In the genomic region with DNA sequence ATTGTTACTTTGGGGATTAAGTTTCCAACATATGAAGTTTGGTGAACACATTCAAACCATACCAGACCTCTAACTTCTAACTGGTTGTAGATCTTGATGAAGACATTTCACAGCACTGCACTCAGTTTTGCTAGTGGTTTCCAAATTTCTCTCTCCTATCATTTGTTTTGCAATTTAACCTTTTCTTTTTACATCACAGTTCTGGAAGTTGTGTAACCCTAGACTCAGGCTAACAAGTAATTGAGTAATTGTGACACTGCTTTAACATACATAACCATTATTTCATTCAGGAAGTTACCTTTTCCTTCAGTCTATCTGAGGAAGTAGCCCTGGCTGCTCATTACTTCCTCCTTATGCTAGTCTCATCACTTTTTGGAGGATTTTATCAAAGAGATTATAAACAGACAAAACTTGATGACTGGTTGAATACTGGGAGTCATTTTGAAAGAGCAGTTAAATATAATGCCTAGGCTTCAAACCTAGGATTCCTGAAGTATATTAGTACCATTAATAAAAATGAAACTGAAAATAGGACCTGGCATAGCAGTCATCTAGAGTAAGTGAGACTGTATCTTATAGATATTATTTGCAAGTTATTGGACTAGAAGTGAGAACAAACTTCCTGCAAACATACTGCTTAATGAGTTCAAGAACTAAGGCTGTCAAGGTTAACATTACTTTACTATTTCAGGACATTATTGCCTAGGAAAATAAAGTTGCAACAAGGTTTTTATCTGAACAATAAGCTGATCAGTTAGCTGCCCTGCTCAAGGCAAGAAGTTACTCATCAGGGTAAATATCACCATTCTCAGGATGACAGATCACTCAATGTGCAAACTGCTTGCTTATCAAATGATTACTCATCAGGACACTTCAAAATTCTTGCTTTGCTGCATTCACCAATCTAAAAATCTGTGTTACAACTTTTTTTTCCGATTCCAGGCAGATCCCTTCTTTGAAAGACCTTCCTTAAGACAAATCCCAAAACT, we compare ENCODE assay signal across 10 cellular contexts. TPM values are rescaled to one million over a fixed set of nuclear protein-coding genes. Genes with fewer than 3 reads are reported as not detected.
DNase-seq lines count a peak whose midpoint lies in the region; ATAC-seq, FAIRE-seq and TF ChIP-seq lines count a peak whose summit lies in the region.
"Had no signal": no experiment of that assay in that cellular context is flagged by ENCODE, and none has a peak within 500 bp of the region (broad histone marks: within the 10 kb centered on the region; RNA-seq: fewer than 3 reads in every experiment).

No MANE protein-coding gene starts in this region.

- H3K4me1 Mint-ChIP-seq in astrocyte (ENCODE audit: low read depth, unreplicated experiment): peaks cover 10% of the 10 kb centered on the region

- intact Hi-C loops in mucosa of descending colon (cut with DNase I, micrococcal nuclease): no loop called here

- H3K9me3 Mint-ChIP-seq in astrocyte (ENCODE audit: unreplicated experiment): no peaks in the 10 kb centered on the region

- H3K36me3 ChIP-seq in astrocyte (ENCODE audit: insufficient read depth, low read length) (no peaks in the 10 kb centered on the region), mucosa of descending colon (ENCODE audit: low read depth) (no peaks in the 10 kb centered on the region)
- H3K36me3 ChIP-seq: gastroesophageal sphincter had no signal

- no peaks in the 10 kb centered on the region for H4K20me1 ChIP-seq in astrocyte (ENCODE audit: insufficient read depth, low read length)

- peak; percentile 65 for ATAC-seq in GM18498 (IDR thresholded peaks at IDR 0.05; ENCODE audit: unreplicated experiment)
- ATAC-seq in GM21619 (IDR thresholded peaks at IDR 0.05; ENCODE audit: unreplicated experiment): peak; percentile 56
- ATAC-seq in HG03520 (IDR thresholded peaks at IDR 0.05; ENCODE audit: unreplicated experiment): peak; percentile 49
- no peak for ATAC-seq in mucosa of descending colon
- ATAC-seq: gastroesophageal sphincter had no signal

- no peaks in the 10 kb centered on the region for H3K27me3 Mint-ChIP-seq in astrocyte (ENCODE audit: low read depth, unreplicated experiment)
- H3K27me3 Mint-ChIP-seq: activated naive CD8-positive, alpha-beta T cell treated with anti-CD3 and anti-CD28 coated beads, Interleukin-2, amount 10 ng/mL, durations not matched to agents 7 days and 5 days had no signal

- H3K9ac ChIP-seq in astrocyte (ENCODE audit: low read length): no peak overlapping the region

- H3K27me3 ChIP-seq in astrocyte (ENCODE audit: insufficient read depth, low read length): no peaks in the 10 kb centered on the region
- H3K27me3 ChIP-seq: gastroesophageal sphincter had no signal

- no peaks in the 10 kb centered on the region for H3K79me2 ChIP-seq in astrocyte (ENCODE audit: insufficient read depth, low read length)

- H3K36me3 Mint-ChIP-seq in astrocyte (ENCODE audit: low read depth, unreplicated experiment): no peaks in the 10 kb centered on the region
- H3K36me3 Mint-ChIP-seq: activated naive CD8-positive, alpha-beta T cell treated with anti-CD3 and anti-CD28 coated beads, Interleukin-2, amount 10 ng/mL, durations not matched to agents 7 days and 5 days had no signal

- TF ChIP-seq CTCF in astrocyte (IDR thresholded peaks at IDR 0.05; ENCODE audit: insufficient read depth, low read depth, low read length): no peak
- TF ChIP-seq CTCF in mucosa of descending colon (IDR thresholded peaks at IDR 0.05): no peak
- TF ChIP-seq CTCF in D721Med (IDR thresholded peaks at IDR 0.05; ENCODE audit: insufficient read depth, missing control alignments): no peak

- no peak overlapping the region for H3K4me3 Mint-ChIP-seq in astrocyte (ENCODE audit: unreplicated experiment)

- H3K4me2 ChIP-seq in astrocyte (ENCODE audit: low read length): no peak overlapping the region

- H3K27ac ChIP-seq in astrocyte (ENCODE audit: low read depth, low read length): no peak overlapping the region
- H3K27ac ChIP-seq: gastroesophageal sphincter had no signal

- no peak overlapping the region for H3K27ac Mint-ChIP-seq in astrocyte (ENCODE audit: unreplicated experiment)
- H3K27ac Mint-ChIP-seq: activated naive CD8-positive, alpha-beta T cell treated with anti-CD3 and anti-CD28 coated beads, Interleukin-2, amount 10 ng/mL, durations not matched to agents 7 days and 5 days had no signal

- H3K4me1 ChIP-seq in astrocyte (ENCODE audit: insufficient read depth, low read length) (no peaks in the 10 kb centered on the region), mucosa of descending colon (ENCODE audit: low read depth) (no peaks in the 10 kb centered on the region)
- H3K4me1 ChIP-seq: gastroesophageal sphincter had no signal

- H3K4me3 ChIP-seq in astrocyte (ENCODE audit: insufficient read depth, low read depth, low read length) (no peak overlapping the region), mucosa of descending colon (no peak overlapping the region)
- H3K4me3 ChIP-seq: gastroesophageal sphincter had no signal

- H3K9me3 ChIP-seq in astrocyte (ENCODE audit: insufficient read depth, low read depth, low read length) (no peaks in the 10 kb centered on the region), mucosa of descending colon (no peaks in the 10 kb centered on the region)
- H3K9me3 ChIP-seq: gastroesophageal sphincter had no signal

- FAIRE-seq in astrocyte (lab: Jason Lieb, UNC): peak; percentile 79
- no peak for FAIRE-seq in D721Med (lab: Jason Lieb, UNC)
- FAIRE-seq in frontal cortex (lab: Jason Lieb, UNC): no peak
- FAIRE-seq in urothelium cell line (lab: Jason Lieb, UNC): no peak

- H2AFZ ChIP-seq in astrocyte (ENCODE audit: low read depth, low read length): no peak overlapping the region

- DNase-seq in astrocyte (ENCODE audit: low read depth) (no peak), mucosa of descending colon (no peak), D721Med (ENCODE audit: insufficient read length, low spot score) (no peak), frontal cortex (ENCODE audit: low spot score in 2 of 2) (no peak), urothelium cell line (ENCODE audit: low spot score) (no peak)
- DNase-seq: activated naive CD8-positive, alpha-beta T cell treated with anti-CD3 and anti-CD28 coated beads, Interleukin-2, amount 10 ng/mL, durations not matched to agents 7 days and 5 days had no signal

RNA-seq across cellular contexts. Expression of gene TEX13C, which starts 25.6 kb away (rescaled TPM):
- not detected in 2 replicates for total RNA-seq in astrocyte
- total RNA-seq in mucosa of descending colon: not detected
- total RNA-seq in frontal cortex: not detected
- total RNA-seq: activated naive CD8-positive, alpha-beta T cell treated with anti-CD3 and anti-CD28 coated beads, Interleukin-2, amount 10 ng/mL, durations not matched to agents 7 days and 5 days; gastroesophageal sphincter had no signal
